8 cellular contexts compared by ENCODE assay signal in the genomic region with DNA sequence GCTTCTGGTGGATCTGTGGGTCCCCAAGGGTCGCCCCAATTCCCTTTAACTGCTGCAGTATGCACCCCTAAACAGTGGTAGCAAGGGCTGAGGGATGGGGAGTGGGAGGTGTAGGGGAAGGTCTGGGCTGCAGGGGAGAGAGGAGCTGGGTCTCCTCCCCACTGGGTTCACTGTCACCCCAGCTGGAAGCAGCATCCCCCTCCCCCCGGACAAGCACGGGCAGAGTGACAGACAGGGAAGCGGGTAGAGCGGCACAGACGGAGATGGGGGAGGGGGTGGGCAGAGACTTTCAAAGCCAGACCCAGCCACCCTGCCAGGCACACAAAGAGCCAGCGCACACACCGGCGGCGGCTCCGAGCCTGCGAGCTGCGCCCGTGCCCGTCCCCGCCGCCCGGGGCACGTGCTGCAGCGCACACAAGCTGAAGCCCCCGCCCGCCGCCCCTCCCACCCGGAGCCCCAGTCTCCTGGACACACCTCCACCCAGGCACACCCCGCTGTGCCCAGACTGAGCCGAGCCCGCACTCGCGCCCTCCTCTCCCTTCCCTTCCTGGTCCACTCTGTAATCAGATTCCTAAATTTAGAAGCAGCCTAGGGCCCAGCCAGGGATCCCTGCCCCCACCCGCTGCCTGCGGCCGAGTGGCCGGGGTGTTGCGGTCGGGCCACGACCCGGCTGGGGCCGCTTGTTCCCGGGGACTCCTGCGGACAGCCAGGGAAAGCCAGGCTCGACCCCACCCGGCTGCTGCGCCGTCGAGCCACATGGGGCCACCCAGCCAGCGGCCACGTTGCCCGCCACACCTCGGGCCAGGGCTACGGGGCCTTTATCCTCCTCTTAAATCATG. TPM values are rescaled to one million over a fixed set of nuclear protein-coding genes. Genes with fewer than 3 reads are reported as not detected.
DNase-seq lines count a peak whose midpoint lies in the region; ATAC-seq and TF ChIP-seq lines count a peak whose summit lies in the region.

No MANE protein-coding gene starts in this region.

- H3K36me3 ChIP-seq in right lobe of liver: no peaks in the 10 kb centered on the region

- H3K27me3 ChIP-seq in right lobe of liver: peaks cover 0 to 5% of the 10 kb centered on the region in 2 donors

- H3K4me1 ChIP-seq in right lobe of liver: peaks cover 0 to 31% (median 9%) of the 10 kb centered on the region in 4 donors

- WGBS in right lobe of liver (ENCODE audit: insufficient coverage, low coverage, low lambda C conversion rate, missing lambda C conversion rate): 0% methylated on average over 5 of the region's 50 CpGs

- TF ChIP-seq CTCF in NB4 (IDR thresholded peaks at IDR 0.05; ENCODE audit: low read depth, low read length): no peak
- TF ChIP-seq CTCF in coronary artery (IDR thresholded peaks at IDR 0.05): no peak
- no peak for TF ChIP-seq CTCF in right lobe of liver (IDR thresholded peaks at IDR 0.05)

- peak; percentile 10 for TF ChIP-seq POLR2A in NB4 (IDR thresholded peaks at IDR 0.05; ENCODE audit: extremely low read depth, insufficient read length)
- no peak for TF ChIP-seq POLR2A in right lobe of liver (IDR thresholded peaks at IDR 0.05)

- no peaks in the 10 kb centered on the region for H3K9me3 ChIP-seq in right lobe of liver

- intact Hi-C loops in right lobe of liver (cut with DNase I): no loop called here

- peak; percentile 7 to 28 (median 14) for ATAC-seq in right lobe of liver
- ATAC-seq in GM19351 (IDR thresholded peaks at IDR 0.05; ENCODE audit: unreplicated experiment): no peak

- DNase-seq in DMS53 treated with DMSO at 0.1 percent for 48 hours (lab: John Stamatoyannopoulos, UW; ENCODE audit: unreplicated experiment): peak; percentile 62
- peak; percentile 83 for DNase-seq in NB4 (ENCODE audit: low read depth)
- DNase-seq in T-helper 1 cell: peak in 3 of 5 donors; percentile 22 to 36 (median 23)
- peak; percentile 87 for DNase-seq in coronary artery (ENCODE audit: low spot score)
- no peak for DNase-seq in right lobe of liver
- peak; percentile 81 for DNase-seq in superior temporal gyrus (ENCODE audit: extremely low spot score)
- no peak for DNase-seq in SIG-M5 treated with dmso at 0.1 percent for 504 hours (lab: John Stamatoyannopoulos, UW; ENCODE audit: unreplicated experiment)

- H3K27ac ChIP-seq in coronary artery (peak overlapping the region; percentile 89 to 98), right lobe of liver (peak overlapping the region in 1 of 3 donors; percentile 29)

- H3K4me3 ChIP-seq in NB4 (ENCODE audit: low read depth, low read length) (peak overlapping the region; percentile 54), coronary artery (peak overlapping the region; percentile 85), right lobe of liver (peak overlapping the region in 2 of 3 donors; percentile 16 to 23)

RNA-seq across cellular contexts. Expression of gene RCOR2, which starts 0.9 kb away (rescaled TPM):
- under 1 TPM in 1 of 6 experiments, not detected in 5; 0.15 TPM for total RNA-seq in right lobe of liver

RNA-seq across cellular contexts. Expression of gene NAA40, which starts 20.9 kb away (rescaled TPM):
- 1 to 10 TPM; 3.6 to 7.5 (median 4.6) TPM for total RNA-seq in right lobe of liver

RNA-seq across cellular contexts. Expression of gene COX8A, which starts 56.5 kb away (rescaled TPM):
- 100 to 1,000 TPM; 144 to 385 (median 177) TPM for total RNA-seq in right lobe of liver

Comparison
In these comparisons a context has a peak if more than half of its experiments do, and no peak if none do; other contexts are left out.
1. DNase-seq: peak in DMS53 treated with DMSO at 0.1 percent for 48 hours (single experiment), NB4 (single experiment), T-helper 1 cell (3 of 5), coronary artery (single experiment) and superior temporal gyrus (single experiment); none in right lobe of liver (0 of 3) and SIG-M5 treated with dmso at 0.1 percent for 504 hours (single experiment).
2. H3K4me3 ChIP-seq: peak in every context shown above with its lines; median percentile 85 in coronary artery; 54 in NB4; 20 in right lobe of liver.